Comparison of ENCODE assay signal across 8 cellular contexts in genomic region chrX:108091878-108092291, GRCh38. TPM values are rescaled to one million over a fixed set of nuclear protein-coding genes. Genes with fewer than 3 reads are reported as not detected.
DNase-seq lines count a peak whose midpoint lies in the region; ATAC-seq, FAIRE-seq and TF ChIP-seq lines count a peak whose summit lies in the region.

No MANE protein-coding gene starts in this region.

- H3K27ac ChIP-seq in kidney (ENCODE audit: low read depth in 2 of 2, low read length in 2 of 2) (peak overlapping the region; percentile 47 to 52), thoracic aorta (peak overlapping the region in 1 of 2 donors; percentile 76)

- ATAC-seq in HG03469 (IDR thresholded peaks at IDR 0.05; ENCODE audit: unreplicated experiment): peak; percentile 16
- peak; percentile 30 for ATAC-seq in thoracic aorta (ENCODE audit: insufficient number of reproducible peaks, low FRiP score, low read depth)

- H3K36me3 ChIP-seq in adipocyte (ENCODE audit: control insufficient read depth, insufficient read depth, low read length, severe bottlenecking) (peaks cover 10% of the 10 kb centered on the region), kidney (ENCODE audit: control insufficient read depth in 1 of 2, insufficient read depth in 2 of 2, low read length in 2 of 2) (peaks cover 3 to 4% of the 10 kb centered on the region in 2 donors), thoracic aorta (no peaks in the 10 kb centered on the region)

- H3K27me3 ChIP-seq in adipocyte (replicated peaks; ENCODE audit: control insufficient read depth, insufficient read depth, low read length) (peaks cover 8% of the 10 kb centered on the region), thoracic aorta (replicated peaks; ENCODE audit: insufficient read depth) (no peaks in the 10 kb centered on the region)

- H3K4me1 ChIP-seq in adipocyte (ENCODE audit: control insufficient read depth, insufficient read depth, low read length) (no peaks in the 10 kb centered on the region), kidney (ENCODE audit: control insufficient read depth in 1 of 2, insufficient read depth in 1 of 2, low read depth in 1 of 2, low read length in 2 of 2) (no peaks in the 10 kb centered on the region), thoracic aorta (ENCODE audit: control insufficient read depth in 1 of 2, low read depth in 2 of 2) (peaks cover 0 to 3% of the 10 kb centered on the region in 2 donors)

- TF ChIP-seq CTCF in GM10266 (IDR thresholded peaks at IDR 0.05; ENCODE audit: control insufficient read depth, insufficient read depth, low read depth, missing control alignments) (no peak), GM20000 (IDR thresholded peaks at IDR 0.05; ENCODE audit: extremely low read depth, missing control alignments) (no peak), kidney (IDR thresholded peaks at IDR 0.05; ENCODE audit: borderline replicate concordance, extremely low read depth, insufficient read depth) (no peak), thoracic aorta (IDR thresholded peaks at IDR 0.05) (no peak)

- FAIRE-seq in kidney (lab: Jason Lieb, UNC): no peak

- H3K9me3 ChIP-seq in adipocyte (ENCODE audit: control insufficient read depth, low read length) (no peaks in the 10 kb centered on the region), kidney (ENCODE audit: control insufficient read depth in 1 of 2, low read length in 2 of 2) (no peaks in the 10 kb centered on the region), thoracic aorta (no peaks in the 10 kb centered on the region)

- intact Hi-C loops in kidney (cut with DNase I): no loop called here

- peak; percentile 4 for DNase-seq in GM10266 (ENCODE audit: extremely low spot score)
- DNase-seq in GM20000 (ENCODE audit: low spot score): peak; percentile 7
- peak; percentile 33 for DNase-seq in adipocyte (ENCODE audit: low read depth)
- DNase-seq in kidney: no peak
- DNase-seq in thoracic aorta (ENCODE audit: low spot score): no peak
- DNase-seq in NOMO-1 treated with DMSO at 0.1 percent for 48 hours (lab: John Stamatoyannopoulos, UW; ENCODE audit: unreplicated experiment): no peak
- no peak for DNase-seq in epidermal melanocyte (ENCODE audit: insufficient read length, low spot score)

- peak overlapping the region; percentile 82 for H3K9ac ChIP-seq in adipocyte (ENCODE audit: low read length)
- H3K9ac ChIP-seq in kidney (ENCODE audit: low read length in 2 of 2): peak overlapping the region; percentile 60 to 68

- peak overlapping the region; percentile 87 for H3K4me3 ChIP-seq in adipocyte (ENCODE audit: low read length)
- peak overlapping the region; percentile 75 to 84 for H3K4me3 ChIP-seq in kidney (ENCODE audit: low read length in 2 of 2)
- peak overlapping the region; percentile 82 for H3K4me3 ChIP-seq in thoracic aorta

RNA-seq across cellular contexts. Expression of gene ATG4A, which starts 0.3 kb away (rescaled TPM):
- 14.7 TPM for total RNA-seq in kidney
- 17.1 TPM for polyA plus RNA-seq in kidney (ENCODE audit: insufficient read depth, low read depth, low replicate concordance)
- 10 to 100 TPM; 18.8 to 24.9 TPM for total RNA-seq in thoracic aorta

RNA-seq across cellular contexts. Expression of gene PSMD10, which starts 0.5 kb away (rescaled TPM):
- total RNA-seq in kidney (32.7 TPM), thoracic aorta (10 to 100 TPM; 22.5 to 23.1 TPM)
- polyA plus RNA-seq in kidney (ENCODE audit: insufficient read depth, low read depth, low replicate concordance): 36.1 TPM

RNA-seq across cellular contexts. Expression of gene VSIG1, which starts 47.0 kb away (rescaled TPM):
- total RNA-seq in kidney: 1.4 TPM
- polyA plus RNA-seq in kidney (ENCODE audit: insufficient read depth, low read depth, low replicate concordance): not detected
- 1 to 10 TPM in 1 of 2 donors, under 1 TPM in 1; 0.54 to 8.2 TPM for total RNA-seq in thoracic aorta

Comparison
In these comparisons a context has a peak if more than half of its experiments do, and no peak if none do; other contexts are left out.
1. DNase-seq: peak in GM10266 (single experiment), GM20000 (single experiment) and adipocyte (single experiment); none in kidney (single experiment), thoracic aorta (single experiment), NOMO-1 treated with DMSO at 0.1 percent for 48 hours (single experiment) and epidermal melanocyte (single experiment).
2. Peak in every context shown above with its lines, with median percentiles within 50 percentile points of each other: H3K4me3 ChIP-seq.